22 cellular contexts compared by ENCODE assay signal in genomic region chr11:8907116-8907515, GRCh38. TPM values are rescaled to one million over a fixed set of nuclear protein-coding genes. Genes with fewer than 3 reads are reported as not detected.
A peak's percentile ranks its signal among the peaks of the same experiment; 100 is the strongest.
DNase-seq lines count a peak whose midpoint lies in the region; ATAC-seq and TF ChIP-seq lines count a peak whose summit lies in the region.
"Had no signal": no experiment of that assay in that cellular context is flagged by ENCODE, and none has a peak within 500 bp of the region (broad histone marks: within the 10 kb centered on the region; RNA-seq: fewer than 3 reads in every experiment).

No MANE protein-coding gene starts in this region.

- H3K9me3 ChIP-seq in left ventricle myocardium inferior (replicated peaks) (peaks cover 5% of the 10 kb centered on the region), fibroblast of lung (ENCODE audit: control insufficient read depth, insufficient read depth, low read depth, low read length) (no peaks in the 10 kb centered on the region)
- H3K9me3 ChIP-seq: pancreas, right atrium auricular region had no signal

- TF ChIP-seq CTCF in left ventricle myocardium inferior (IDR thresholded peaks at IDR 0.05; ENCODE audit: borderline replicate concordance) (no peak), fibroblast of lung (conservative IDR thresholded peaks at IDR 0.05 in 1 of 2, IDR thresholded peaks at IDR 0.05 in 1 of 2; ENCODE audit: low read depth in 1 of 2, low read length in 2 of 2) (no peak), GM20000 (IDR thresholded peaks at IDR 0.05; ENCODE audit: extremely low read depth, missing control alignments) (no peak)

- ATAC-seq in left ventricle myocardium superior (no peak), GM18907 (IDR thresholded peaks at IDR 0.05; ENCODE audit: unreplicated experiment) (no peak), HG03139 (IDR thresholded peaks at IDR 0.05; ENCODE audit: unreplicated experiment) (no peak), HG02588 (IDR thresholded peaks at IDR 0.05; ENCODE audit: unreplicated experiment) (no peak)
- ATAC-seq: activated CD8-positive, alpha-beta memory T cell treated with anti-CD3 and anti-CD28 coated beads, Interleukin-2, amount 10 ng/mL, durations not matched to agents 7 days and 5 days; effector memory CD8-positive, alpha-beta T cell; natural killer cell; pancreas had no signal

- intact Hi-C loops in left ventricle myocardium inferior (cut with micrococcal nuclease) (no loop called here), left ventricle myocardium superior (cut with micrococcal nuclease) (no loop called here)

- no peaks in the 10 kb centered on the region for H4K20me1 ChIP-seq in fibroblast of lung (ENCODE audit: control insufficient read depth, extremely low read depth, insufficient read depth, low read length)

- H2AFZ ChIP-seq in fibroblast of lung (ENCODE audit: low read length), result no peak overlapping the region

- H3K79me2 ChIP-seq in fibroblast of lung (ENCODE audit: control insufficient read depth, insufficient read depth, low read length), result peaks cover 5% of the 10 kb centered on the region

- H3K27me3 ChIP-seq in left ventricle myocardium inferior (ENCODE audit: low read depth), result no peaks in the 10 kb centered on the region
- H3K27me3 ChIP-seq in fibroblast of lung (ENCODE audit: control insufficient read depth, insufficient read depth, low read length), result no peaks in the 10 kb centered on the region
- H3K27me3 ChIP-seq: brain microvascular endothelial cell, pancreas, right atrium auricular region had no signal

- no peak overlapping the region for H3K9ac ChIP-seq in fibroblast of lung (ENCODE audit: insufficient read depth, low read length)

- H3K27ac ChIP-seq in left ventricle myocardium inferior (replicated peaks) (no peak overlapping the region), fibroblast of lung (ENCODE audit: insufficient read depth, low read length) (no peak overlapping the region)
- H3K27ac ChIP-seq: brain microvascular endothelial cell, pancreas had no signal

- DNase-seq in left ventricle myocardium inferior, result no peak
- no peak for DNase-seq in left ventricle myocardium superior
- DNase-seq in RPMI7951 (ENCODE audit: low read depth), result peak; percentile 28
- DNase-seq in fibroblast of lung (ENCODE audit: low read depth in 2 of 2), result no peak
- no peak for DNase-seq in GM20000 (ENCODE audit: low spot score)
- DNase-seq: activated CD4-positive, alpha-beta T cell treated with anti-CD3 and anti-CD28 coated beads, Interleukin-2, amount 10 ng/mL, durations not matched to agents 7 days and 5 days; activated CD8-positive, alpha-beta memory T cell treated with anti-CD3 and anti-CD28 coated beads, Interleukin-2, amount 10 ng/mL, durations not matched to agents 7 days and 5 days; effector memory CD8-positive, alpha-beta T cell; natural killer cell; NCI-H1105; NCI-H345; NCI-H82; pancreas had no signal

- H3K36me3 ChIP-seq in left ventricle myocardium inferior, result no peaks in the 10 kb centered on the region
- no peaks in the 10 kb centered on the region for H3K36me3 ChIP-seq in fibroblast of lung (ENCODE audit: control insufficient read depth, insufficient read depth, low read length)
- H3K36me3 ChIP-seq: brain microvascular endothelial cell, pancreas, right atrium auricular region had no signal

- peak overlapping the region; percentile 1 for H3K4me3 ChIP-seq in left ventricle myocardium inferior
- H3K4me3 ChIP-seq in fibroblast of lung (replicated peaks in 1 of 4; ENCODE audit: control extremely low read depth in 1 of 4, insufficient read depth in 1 of 4, low read depth in 3 of 4, low read length in 4 of 4), result no peak overlapping the region
- H3K4me3 ChIP-seq: pancreas, right atrium auricular region had no signal

- peak overlapping the region; percentile 58 for H3K4me2 ChIP-seq in fibroblast of lung (ENCODE audit: extremely low read depth, insufficient read depth, low read length)

- H3K4me1 ChIP-seq in left ventricle myocardium inferior, result peaks cover 20% of the 10 kb centered on the region
- H3K4me1 ChIP-seq in fibroblast of lung (ENCODE audit: control insufficient read depth, extremely low read depth, insufficient read depth, low read length), result peaks cover 11% of the 10 kb centered on the region
- H3K4me1 ChIP-seq: pancreas had no signal

RNA-seq across cellular contexts. Expression of gene AKIP1, which starts 3.9 kb away (rescaled TPM):
- total RNA-seq in left ventricle myocardium inferior (30.1 TPM), left ventricle myocardium superior (24.8 TPM), fibroblast of lung (35.4 and 63.7 TPM in 2 replicates)
- 36.5 and 46.2 TPM in 2 replicates for total RNA-seq in RPMI7951 (2014; rRNA removed; shearing (Covaris generic))
- polyA plus RNA-seq in fibroblast of lung, result 42.2 and 50.8 TPM in 2 replicates
- polyA plus RNA-seq in fibroblast of lung (2012), result 35.0 and 46.1 TPM in 2 replicates
- 13.2 and 13.7 TPM in 2 replicates for polyA minus RNA-seq in fibroblast of lung (ENCODE audit: low replicate concordance)

RNA-seq across cellular contexts. Expression of gene C11orf16, which starts 25.6 kb away (rescaled TPM):
- total RNA-seq in left ventricle myocardium inferior (not detected), left ventricle myocardium superior (not detected), fibroblast of lung (not detected in 2 replicates)
- total RNA-seq in RPMI7951 (2014; rRNA removed; shearing (Covaris generic)), result not detected in 2 replicates
- not detected in 2 replicates for polyA plus RNA-seq in fibroblast of lung
- polyA plus RNA-seq in fibroblast of lung (2012), result not detected in 2 replicates
- polyA minus RNA-seq in fibroblast of lung (ENCODE audit: low replicate concordance), result not detected in 2 replicates
- total RNA-seq: activated CD4-positive, alpha-beta T cell treated with anti-CD3 and anti-CD28 coated beads, Interleukin-2, amount 10 ng/mL, durations not matched to agents 7 days and 5 days; activated CD8-positive, alpha-beta memory T cell treated with anti-CD3 and anti-CD28 coated beads, Interleukin-2, amount 10 ng/mL, durations not matched to agents 7 days and 5 days; natural killer cell; pancreas; right atrium auricular region; T-helper 1 cell treated with Interleukin-12 subunit alpha and Interleukin-12 subunit beta and Interleukin-4 antibody, amounts not matched to agents 30 ng/mL and 1 ng/mL, for 36 hours; urinary bladder had no signal
- polyA plus RNA-seq: adipose tissue, CD14-positive monocyte, pancreas, urinary bladder had no signal

RNA-seq across cellular contexts. Expression of gene ASCL3, which starts 35.7 kb away (rescaled TPM):
- total RNA-seq in left ventricle myocardium inferior (not detected), left ventricle myocardium superior (not detected), fibroblast of lung (not detected in 2 replicates)
- total RNA-seq in RPMI7951 (2014; rRNA removed; shearing (Covaris generic)), result not detected in 2 replicates
- not detected in 2 replicates for polyA plus RNA-seq in fibroblast of lung
- polyA plus RNA-seq in fibroblast of lung (2012), result not detected in 2 replicates
- polyA minus RNA-seq in fibroblast of lung (ENCODE audit: low replicate concordance), result not detected in 2 replicates
- total RNA-seq: activated CD4-positive, alpha-beta T cell treated with anti-CD3 and anti-CD28 coated beads, Interleukin-2, amount 10 ng/mL, durations not matched to agents 7 days and 5 days; activated CD8-positive, alpha-beta memory T cell treated with anti-CD3 and anti-CD28 coated beads, Interleukin-2, amount 10 ng/mL, durations not matched to agents 7 days and 5 days; natural killer cell; right atrium auricular region; T-helper 1 cell treated with Interleukin-12 subunit alpha and Interleukin-12 subunit beta and Interleukin-4 antibody, amounts not matched to agents 30 ng/mL and 1 ng/mL, for 36 hours; urinary bladder had no signal
- polyA plus RNA-seq: CD14-positive monocyte, pancreas, urinary bladder had no signal

RNA-seq across cellular contexts. Expression of gene TMEM9B, which starts 57.1 kb away (rescaled TPM):
- total RNA-seq in left ventricle myocardium inferior (51.1 TPM), left ventricle myocardium superior (43.5 TPM), fibroblast of lung (36.2 and 51.0 TPM in 2 replicates)
- total RNA-seq in RPMI7951 (2014; rRNA removed; shearing (Covaris generic)), result 38.4 and 40.6 TPM in 2 replicates
- polyA plus RNA-seq in fibroblast of lung, result 59.0 and 61.6 TPM in 2 replicates
- 48.8 and 52.2 TPM in 2 replicates for polyA plus RNA-seq in fibroblast of lung (2012)
- 8.9 and 10.1 TPM in 2 replicates for polyA minus RNA-seq in fibroblast of lung (ENCODE audit: low replicate concordance)
